21 cellular contexts compared by ENCODE assay signal in genomic region chr6:45591816-45592359, GRCh38.
A peak's percentile ranks its signal among the peaks of the same experiment; 100 is the strongest.
DNase-seq lines count a peak whose midpoint lies in the region; ATAC-seq lines count a peak whose summit lies in the region.
"Had no signal": no experiment of that assay in that cellular context is flagged by ENCODE, and none has a peak within 500 bp of the region (broad histone marks: within the 10 kb centered on the region; RNA-seq: fewer than 3 reads in every experiment).

No MANE protein-coding gene starts in this region.

- no peaks in the 10 kb centered on the region for H3K36me3 ChIP-seq in CD4-positive, CD25-positive, alpha-beta regulatory T cell (ENCODE audit: control insufficient read depth, insufficient read depth, low read length)
- no peaks in the 10 kb centered on the region for H3K36me3 ChIP-seq in iPS-20b (ENCODE audit: insufficient read depth, low read depth, low read length)
- H3K36me3 ChIP-seq: left lung had no signal

- CTCF ChIA-PET in activated CD4-positive, alpha-beta memory T cell treated with anti-CD3 and anti-CD28 coated beads for 36 hours (lab: Charles Lee), result interaction anchor here (0.9 to 1.8 kb wide), 2 partner anchors 123 to 331 kb away, joined by 3 to 4 read pairs; no protein-coding TSS in a partner anchor

- no peak for ATAC-seq in CD4-positive, CD25-positive, alpha-beta regulatory T cell (ENCODE audit: low read depth in 2 of 2)
- ATAC-seq in HG03354 (IDR thresholded peaks at IDR 0.05; ENCODE audit: poor library complexity, severe bottlenecking, unreplicated experiment) (no peak), HG03025 (IDR thresholded peaks at IDR 0.05; ENCODE audit: low FRiP score, unreplicated experiment) (no peak)
- ATAC-seq: HCT116, left lung, mucosa of descending colon had no signal

- 0 out of 2 replicates have a peak overlapping the region, but pooled peaks have one; percentile 21 for H3K9ac ChIP-seq in iPS-20b (ENCODE audit: low read depth, low read length)

- H3K4me3 ChIP-seq in CD4-positive, CD25-positive, alpha-beta regulatory T cell (ENCODE audit: low read depth, low read length), result peak overlapping the region; percentile 46
- H3K4me3 ChIP-seq in iPS-20b (ENCODE audit: low read length), result no peak overlapping the region
- H3K4me3 ChIP-seq: left lung, mucosa of descending colon, skin epidermis had no signal

- H3K9me3 Mint-ChIP-seq in CD4-positive, CD25-positive, alpha-beta regulatory T cell, result peaks cover 0 to 2% (median 0%) of the 10 kb centered on the region in 7 donors
- H3K9me3 Mint-ChIP-seq in activated CD4-positive, alpha-beta memory T cell treated with anti-CD3 and anti-CD28 coated beads for 36 hours, result no peaks in the 10 kb centered on the region
- H3K9me3 Mint-ChIP-seq: activated naive CD4-positive, alpha-beta T cell treated with anti-CD3 and anti-CD28 coated beads, Interleukin-2, amount 10 ng/mL, durations not matched to agents 7 days and 5 days had no signal

- H3K9me3 ChIP-seq in CD4-positive, CD25-positive, alpha-beta regulatory T cell (ENCODE audit: control insufficient read depth in 2 of 2, low read length in 2 of 2), result no peaks in the 10 kb centered on the region
- H3K9me3 ChIP-seq in iPS-20b (ENCODE audit: insufficient read depth, low read depth, low read length), result no peaks in the 10 kb centered on the region
- H3K9me3 ChIP-seq: left lung, mucosa of descending colon had no signal

- in situ Hi-C loops in Caki2 (cut with HindIII; ENCODE audit: low pct_unique_long_range_greater_than_20kb, low sequenced_read_pairs), result no loop called here

- DNase-seq in CD4-positive, CD25-positive, alpha-beta regulatory T cell, result no peak
- DNase-seq in Caki2 (ENCODE audit: low read depth), result peak; percentile 55
- no peak for DNase-seq in activated CD4-positive, alpha-beta memory T cell treated with anti-CD3 and anti-CD28 coated beads for 36 hours
- DNase-seq in stimulated activated CD4-positive, alpha-beta T cell treated with anti-CD3 and anti-CD28 coated beads, Interleukin-12 subunit alpha, Interleukin-12 subunit beta, amount 100 ng/mL, for 4 hours, result no peak
- DNase-seq in stimulated activated CD4-positive, alpha-beta T cell treated with anti-CD3 and anti-CD28 coated beads, Interleukin-4, amount 100 ng/mL, for 4 hours, result no peak
- DNase-seq: activated naive CD4-positive, alpha-beta T cell treated with anti-CD3 and anti-CD28 coated beads, Interleukin-2, amount 10 ng/mL, durations not matched to agents 7 days and 5 days; AML-193; effector memory CD4-positive, alpha-beta T cell; glutamatergic neuron; left lung; mucosa of descending colon; NCI-H1105; NCI-H2081; NCI-H510A; NK-92 treated with Interleukin-12 subunit alpha and Interleukin-12 subunit beta, amount 100 ng/mL, for 24 hours; stimulated activated CD4-positive, alpha-beta T cell treated with anti-CD3 and anti-CD28 coated beads, Interleukin-4, amount 100 ng/mL, for 1 hour had no signal

- POLR2A ChIA-PET in activated CD4-positive, alpha-beta memory T cell treated with anti-CD3 and anti-CD28 coated beads for 36 hours (lab: Charles Lee), result no interaction called here

- no peak overlapping the region for H3K27ac ChIP-seq in CD4-positive, CD25-positive, alpha-beta regulatory T cell (ENCODE audit: insufficient read depth, low read length, poor library complexity, severe bottlenecking)
- no peak overlapping the region for H3K27ac ChIP-seq in iPS-20b (ENCODE audit: low read length)
- H3K27ac ChIP-seq: left lung had no signal

- peak overlapping the region; percentile 17 to 82 (median 39) for H3K27ac Mint-ChIP-seq in CD4-positive, CD25-positive, alpha-beta regulatory T cell
- H3K27ac Mint-ChIP-seq in activated CD4-positive, alpha-beta memory T cell treated with anti-CD3 and anti-CD28 coated beads for 36 hours, result peak overlapping the region; percentile 38
- H3K27ac Mint-ChIP-seq: activated naive CD4-positive, alpha-beta T cell treated with anti-CD3 and anti-CD28 coated beads, Interleukin-2, amount 10 ng/mL, durations not matched to agents 7 days and 5 days had no signal

- H3K4me3 Mint-ChIP-seq in CD4-positive, CD25-positive, alpha-beta regulatory T cell, result peak overlapping the region in 3 of 4 donors; percentile 9 to 60 (median 48)
- H3K4me3 Mint-ChIP-seq in activated CD4-positive, alpha-beta memory T cell treated with anti-CD3 and anti-CD28 coated beads for 36 hours, result no peak overlapping the region
- H3K4me3 Mint-ChIP-seq: activated naive CD4-positive, alpha-beta T cell treated with anti-CD3 and anti-CD28 coated beads, Interleukin-2, amount 10 ng/mL, durations not matched to agents 7 days and 5 days had no signal

- H3K4me1 Mint-ChIP-seq in CD4-positive, CD25-positive, alpha-beta regulatory T cell, result peaks cover 42 to 92% (median 74%) of the 10 kb centered on the region in 4 donors
- peaks cover 89% of the 10 kb centered on the region for H3K4me1 Mint-ChIP-seq in activated CD4-positive, alpha-beta memory T cell treated with anti-CD3 and anti-CD28 coated beads for 36 hours (ENCODE audit: low read depth)

- intact Hi-C loops in activated CD4-positive, alpha-beta memory T cell treated with anti-CD3 and anti-CD28 coated beads for 36 hours (cut with micrococcal nuclease), result loop anchor here (1.0 to 10.0 kb wide), 4 partner anchors 33 to 427 kb away; no protein-coding TSS in a partner anchor

- H3K27me3 ChIP-seq in CD4-positive, CD25-positive, alpha-beta regulatory T cell (ENCODE audit: control insufficient read depth, insufficient read depth, low read length), result no peaks in the 10 kb centered on the region
- H3K27me3 ChIP-seq in iPS-20b (ENCODE audit: insufficient read depth, low read length), result no peaks in the 10 kb centered on the region
- H3K27me3 ChIP-seq: left lung had no signal

- no peaks in the 10 kb centered on the region for H3K27me3 Mint-ChIP-seq in CD4-positive, CD25-positive, alpha-beta regulatory T cell
- H3K27me3 Mint-ChIP-seq in activated CD4-positive, alpha-beta memory T cell treated with anti-CD3 and anti-CD28 coated beads for 36 hours, result no peaks in the 10 kb centered on the region

- H3K4me1 ChIP-seq in CD4-positive, CD25-positive, alpha-beta regulatory T cell (ENCODE audit: control insufficient read depth, insufficient read depth, low read length, poor library complexity, severe bottlenecking), result peaks cover 85% of the 10 kb centered on the region
- H3K4me1 ChIP-seq in iPS-20b (ENCODE audit: insufficient read depth, low read length), result peaks cover 18% of the 10 kb centered on the region
- H3K4me1 ChIP-seq: left lung had no signal

- H3K36me3 Mint-ChIP-seq in CD4-positive, CD25-positive, alpha-beta regulatory T cell, result no peaks in the 10 kb centered on the region
- H3K36me3 Mint-ChIP-seq in activated CD4-positive, alpha-beta memory T cell treated with anti-CD3 and anti-CD28 coated beads for 36 hours, result peaks cover 2% of the 10 kb centered on the region
